In the genomic region with DNA sequence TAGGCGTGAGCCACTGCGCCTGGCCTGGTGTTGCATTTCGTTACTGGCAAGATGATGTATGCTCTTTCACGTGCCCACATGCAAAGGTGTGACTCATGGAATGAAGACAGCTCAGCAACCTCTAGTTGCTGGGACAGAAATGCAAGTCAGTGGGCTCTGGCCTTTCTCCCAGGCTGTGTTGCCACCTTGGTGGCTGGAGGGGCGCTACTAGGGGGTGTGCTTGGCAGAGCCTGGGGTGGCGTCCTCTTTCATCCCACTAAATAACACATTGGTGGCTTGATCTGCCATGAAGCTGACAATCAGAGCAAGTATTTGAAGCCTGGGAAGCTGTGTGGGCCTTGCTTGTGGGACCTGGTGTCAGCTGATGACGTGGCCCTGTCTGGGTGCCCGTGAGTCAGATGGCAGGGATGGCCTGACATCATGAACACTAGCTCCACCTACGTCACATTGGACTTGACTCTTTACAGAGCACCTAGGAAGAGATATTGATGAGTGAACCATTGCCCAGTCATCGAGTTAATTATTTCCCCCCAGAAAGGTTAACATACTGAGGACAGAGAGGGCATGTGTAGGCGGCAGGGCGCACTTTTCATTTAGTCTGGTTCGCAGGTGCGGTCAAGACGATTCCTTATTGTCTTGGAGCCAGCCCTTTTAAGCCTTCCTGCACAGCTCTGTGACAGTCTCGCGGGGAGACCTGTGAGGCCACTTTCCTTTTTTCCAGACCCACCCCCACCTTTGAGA, we compare ENCODE assay signal across 8 cellular contexts. TPM values are rescaled to one million over a fixed set of nuclear protein-coding genes. Genes with fewer than 3 reads are reported as not detected.
A peak's percentile ranks its signal among the peaks of the same experiment; 100 is the strongest.
DNase-seq lines count a peak whose midpoint lies in the region; ATAC-seq and TF ChIP-seq lines count a peak whose summit lies in the region.

No MANE protein-coding gene starts in this region.

- no TSS peak for BruUV-seq in Calu3 (replicated peaks; lab: Mats Ljungman, UMichigan)

- no peak overlapping the region for H3K9ac ChIP-seq in neural progenitor cell

- H3K9me3 ChIP-seq in neural progenitor cell (ENCODE audit: low read depth): no peaks in the 10 kb centered on the region
- no peaks in the 10 kb centered on the region for H3K9me3 ChIP-seq in ascending aorta

- H3K27ac Mint-ChIP-seq in Calu3 (ENCODE audit: unreplicated experiment): peak overlapping the region; percentile 75
- H3K27ac Mint-ChIP-seq in neural progenitor cell: peak overlapping the region; percentile 61

- ATAC-seq in HG02981 (IDR thresholded peaks at IDR 0.05; ENCODE audit: unreplicated experiment): no peak
- no peak for ATAC-seq in HG02938 (IDR thresholded peaks at IDR 0.05; ENCODE audit: unreplicated experiment)

- H3K27me3 ChIP-seq in neural progenitor cell (no peaks in the 10 kb centered on the region), ascending aorta (no peaks in the 10 kb centered on the region)

- no peak overlapping the region for H2AFZ ChIP-seq in neural progenitor cell (replicated peaks)

- H3K36me3 ChIP-seq in neural progenitor cell: no peaks in the 10 kb centered on the region
- no peaks in the 10 kb centered on the region for H3K36me3 ChIP-seq in ascending aorta

- peaks cover 8% of the 10 kb centered on the region for H3K36me3 Mint-ChIP-seq in Calu3 (ENCODE audit: insufficient read depth, unreplicated experiment)
- no peaks in the 10 kb centered on the region for H3K36me3 Mint-ChIP-seq in neural progenitor cell

- H3K4me3 ChIP-seq in NB4 (ENCODE audit: low read depth, low read length): no peak overlapping the region
- no peak overlapping the region for H3K4me3 ChIP-seq in neural progenitor cell
- no peak overlapping the region for H3K4me3 ChIP-seq in ascending aorta

- H3F3A ChIP-seq in neural progenitor cell (ENCODE audit: low read depth): peaks cover 46% of the 10 kb centered on the region

- intact Hi-C loops in Calu3 (cut with micrococcal nuclease; ENCODE audit: unreplicated experiment) (loop anchor here (5.0 to 10.0 kb wide), 3 partner anchors 319 to 859 kb away; partner anchors contain the start of gene ZIC5), ascending aorta (cut with DNase I) (loop anchor here (1.0 to 5.0 kb wide), 4 partner anchors 39 to 860 kb away; partner anchors contain the start of gene PCCA)

- H3K4me1 Mint-ChIP-seq in Calu3 (ENCODE audit: low read depth, unreplicated experiment) (no peaks in the 10 kb centered on the region), neural progenitor cell (peaks cover 41% of the 10 kb centered on the region)

- CTCF ChIA-PET in Calu3 (lab: Charles Lee): interaction anchor here (1.3 to 1.6 kb wide), 2 partner anchors 580 to 859 kb away, joined by 3 to 7 read pairs; no protein-coding TSS in a partner anchor

- H3K4me2 ChIP-seq in neural progenitor cell: no peak overlapping the region

- H3K27me3 Mint-ChIP-seq in Calu3 (ENCODE audit: unreplicated experiment) (no peaks in the 10 kb centered on the region), neural progenitor cell (ENCODE audit: insufficient read depth, low read depth) (peaks cover 4% of the 10 kb centered on the region)

- peak; percentile 60 for DNase-seq in Calu3
- DNase-seq in NB4 (ENCODE audit: low read depth): peak; percentile 8
- DNase-seq in astrocyte of the hippocampus (ENCODE audit: low read depth, low spot score): peak; percentile 80
- peak; percentile 45 for DNase-seq in neural progenitor cell (ENCODE audit: low spot score)
- DNase-seq in ascending aorta (ENCODE audit: low spot score in 2 of 2): no peak
- no peak for DNase-seq in amniotic stem cell (lab: John Stamatoyannopoulos, UW)

- peaks cover 40% of the 10 kb centered on the region for H3K79me2 ChIP-seq in neural progenitor cell (ENCODE audit: low read depth)

- H3K4me3 Mint-ChIP-seq in Calu3 (ENCODE audit: low read depth, unreplicated experiment): peak overlapping the region; percentile 52
- H3K4me3 Mint-ChIP-seq in neural progenitor cell: peak overlapping the region; percentile 88

- H3K9me3 Mint-ChIP-seq in Calu3 (ENCODE audit: low read depth, unreplicated experiment) (no peaks in the 10 kb centered on the region), neural progenitor cell (no peaks in the 10 kb centered on the region)

- H3K27ac ChIP-seq in neural progenitor cell: no peak overlapping the region
- no peak overlapping the region for H3K27ac ChIP-seq in ascending aorta

- TF ChIP-seq CTCF in Calu3 (IDR thresholded peaks at IDR 0.05; ENCODE audit: unreplicated experiment): no peak
- TF ChIP-seq CTCF in NB4 (IDR thresholded peaks at IDR 0.05; ENCODE audit: low read depth, low read length): no peak
- TF ChIP-seq CTCF in neural progenitor cell (IDR thresholded peaks at IDR 0.05): no peak
- TF ChIP-seq CTCF in ascending aorta (IDR thresholded peaks at IDR 0.05): no peak

- H3K4me1 ChIP-seq in neural progenitor cell (peaks cover 42% of the 10 kb centered on the region), ascending aorta (peaks cover 0 to 5% of the 10 kb centered on the region in 2 donors)

- no peak for TF ChIP-seq POLR2A in NB4 (IDR thresholded peaks at IDR 0.05; ENCODE audit: extremely low read depth, insufficient read length)

- no peaks in the 10 kb centered on the region for H4K20me1 ChIP-seq in neural progenitor cell (ENCODE audit: low read depth)

RNA-seq across cellular contexts. Expression of gene CLYBL, which starts 49.0 kb away (rescaled TPM):
- total RNA-seq in Calu3 (2022): 2.0 and 3.2 TPM in 2 replicates
- total RNA-seq in neural progenitor cell (ENCODE audit: low replicate concordance): 12.1 and 14.2 TPM in 2 replicates
- total RNA-seq in ascending aorta: 15.2 TPM

Comparison
In these comparisons a context has a peak if more than half of its experiments do, and no peak if none do; other contexts are left out.
1. DNase-seq: peak in Calu3 (single experiment), NB4 (single experiment), astrocyte of the hippocampus (single experiment) and neural progenitor cell (single experiment); none in ascending aorta (0 of 2) and amniotic stem cell (single experiment).